11 cellular contexts compared by ENCODE assay signal in genomic region chr11:64800633-64801464, GRCh38. TPM values are rescaled to one million over a fixed set of nuclear protein-coding genes. Genes with fewer than 3 reads are reported as not detected.
DNase-seq lines count a peak whose midpoint lies in the region; ATAC-seq and TF ChIP-seq lines count a peak whose summit lies in the region.
"Had no signal": no experiment of that assay in that cellular context is flagged by ENCODE, and none has a peak within 500 bp of the region (broad histone marks: within the 10 kb centered on the region; RNA-seq: fewer than 3 reads in every experiment).

No MANE protein-coding gene starts in this region.

- H3K4me1 ChIP-seq in right cardiac atrium (ENCODE audit: control insufficient read depth, insufficient read depth, low read length), result peaks cover 3% of the 10 kb centered on the region

- peaks cover 30% of the 10 kb centered on the region for H3K4me1 Mint-ChIP-seq in activated CD8-positive, alpha-beta T cell treated with anti-CD3 and anti-CD28 coated beads for 36 hours (ENCODE audit: low read depth)
- peaks cover 40 to 67% (median 53%) of the 10 kb centered on the region in 3 donors for H3K4me1 Mint-ChIP-seq in naive B cell
- peaks cover 11% of the 10 kb centered on the region for H3K4me1 Mint-ChIP-seq in WTC11

- H3K4me3 ChIP-seq in right cardiac atrium (ENCODE audit: low read length), result no peak overlapping the region

- no peak for TF ChIP-seq CTCF in activated CD8-positive, alpha-beta T cell treated with anti-CD3 and anti-CD28 coated beads for 36 hours (IDR thresholded peaks at IDR 0.05)
- TF ChIP-seq CTCF in WTC11 (IDR thresholded peaks at IDR 0.05), result no peak

- no peaks in the 10 kb centered on the region for H3K9me3 ChIP-seq in right cardiac atrium (ENCODE audit: control insufficient read depth, low read length)

- DNase-seq in right cardiac atrium (peak in 2 of 3 donors; percentile 52 to 61), cardiac septum (ENCODE audit: low spot score) (no peak), naive B cell (peak; percentile 42), WTC11 (ENCODE audit: low spot score) (no peak), NCI-H187 (lab: John Stamatoyannopoulos, UW) (no peak)
- no peak for DNase-seq in activated CD8-positive, alpha-beta T cell treated with anti-CD3 and anti-CD28 coated beads for 36 hours
- DNase-seq: COR-L47, NCI-H446 treated with DMSO at 0.1 percent for 48 hours had no signal

- H3K36me3 Mint-ChIP-seq in activated CD8-positive, alpha-beta T cell treated with anti-CD3 and anti-CD28 coated beads for 36 hours (ENCODE audit: low read depth), result peaks cover 15% of the 10 kb centered on the region
- peaks cover 4 to 8% of the 10 kb centered on the region in 2 donors for H3K36me3 Mint-ChIP-seq in naive B cell
- 0 out of 2 replicates have a peak, but pooled peaks cover 4% of the 10 kb centered on the region for H3K36me3 Mint-ChIP-seq in WTC11

- intact Hi-C loops in right cardiac atrium (cut with DNase I), result no loop called here
- intact Hi-C loops in cardiac septum (cut with DNase I), result no loop called here
- intact Hi-C loops in activated CD8-positive, alpha-beta T cell treated with anti-CD3 and anti-CD28 coated beads for 36 hours (cut with micrococcal nuclease), result no loop called here

- POLR2A ChIA-PET in activated CD8-positive, alpha-beta T cell treated with anti-CD3 and anti-CD28 coated beads for 36 hours (lab: Charles Lee), result interaction anchor here (1.8 to 2.6 kb wide), 3 partner anchors 14 to 26 kb away, joined by 6 to 8 read pairs (median 7); no protein-coding TSS in a partner anchor
- POLR2A ChIA-PET in WTC11 (lab: Charles Lee), result no interaction called here

- CTCF ChIA-PET in activated CD8-positive, alpha-beta T cell treated with anti-CD3 and anti-CD28 coated beads for 36 hours (lab: Charles Lee), result interaction anchor here (3.1 to 4.5 kb wide), 2 partner anchors 13 to 15 kb away, joined by 10 to 17 read pairs; no protein-coding TSS in a partner anchor
- CTCF ChIA-PET in WTC11 (lab: Charles Lee), result interaction anchor here (0.6 to 2.5 kb wide), 5 partner anchors 14 to 474 kb away, joined by 3 to 13 read pairs (median 4); partner anchors contain the start of gene SF1

- H3K27me3 ChIP-seq in right cardiac atrium (ENCODE audit: control insufficient read depth, insufficient read depth), result no peaks in the 10 kb centered on the region

- no peak for ATAC-seq in right cardiac atrium
- no peak for ATAC-seq in activated CD8-positive, alpha-beta T cell treated with anti-CD3 and anti-CD28 coated beads for 36 hours
- ATAC-seq in naive B cell (ENCODE audit: low read depth in 2 of 2), result peak in 1 of 2 donors; percentile 15
- no peak for ATAC-seq in WTC11
- no peak for ATAC-seq in GM21423 (IDR thresholded peaks at IDR 0.05; ENCODE audit: unreplicated experiment)
- no peak for ATAC-seq in GM21390 (IDR thresholded peaks at IDR 0.05; ENCODE audit: unreplicated experiment)
- ATAC-seq: SK-N-SH treated with all-trans-retinoic acid at 6 μM for 48 hours had no signal

- H3K9me3 Mint-ChIP-seq in activated CD8-positive, alpha-beta T cell treated with anti-CD3 and anti-CD28 coated beads for 36 hours, result no peaks in the 10 kb centered on the region
- H3K9me3 Mint-ChIP-seq in naive B cell (no peaks in the 10 kb centered on the region), WTC11 (no peaks in the 10 kb centered on the region)

- peak overlapping the region; percentile 37 for H3K4me3 Mint-ChIP-seq in activated CD8-positive, alpha-beta T cell treated with anti-CD3 and anti-CD28 coated beads for 36 hours
- peak overlapping the region; percentile 78 to 90 (median 88) for H3K4me3 Mint-ChIP-seq in naive B cell
- H3K4me3 Mint-ChIP-seq in WTC11, result no peak overlapping the region

- H3K27ac Mint-ChIP-seq in activated CD8-positive, alpha-beta T cell treated with anti-CD3 and anti-CD28 coated beads for 36 hours, result peak overlapping the region; percentile 83
- H3K27ac Mint-ChIP-seq in naive B cell (peak overlapping the region; percentile 63 to 97 (median 92)), WTC11 (no peak overlapping the region)

- 72% methylated on average over 25 of the region's 25 CpGs for WGBS in right cardiac atrium

- no peaks in the 10 kb centered on the region for H3K27me3 Mint-ChIP-seq in activated CD8-positive, alpha-beta T cell treated with anti-CD3 and anti-CD28 coated beads for 36 hours
- H3K27me3 Mint-ChIP-seq in naive B cell (no peaks in the 10 kb centered on the region), WTC11 (ENCODE audit: low read depth) (no peaks in the 10 kb centered on the region)

- no peak overlapping the region for H3K27ac ChIP-seq in right cardiac atrium (ENCODE audit: low read length)

TF ChIP-seq in WTC11, 78 proteins besides CTCF, POLR2A, EP300 and RAD21:
- TF ChIP-seq JAZF1 (CRISPR knock-in tag; IDR thresholded peaks at IDR 0.05) (no peak), MAX (CRISPR knock-in tag; IDR thresholded peaks at IDR 0.05) (no peak), NR2C2 (CRISPR knock-in tag; IDR thresholded peaks at IDR 0.05) (no peak), IRF2 (CRISPR knock-in tag; IDR thresholded peaks at IDR 0.05; ENCODE audit: borderline replicate concordance, low read depth) (no peak), HMGA2 (CRISPR knock-in tag; IDR thresholded peaks at IDR 0.05) (no peak), MXD4 (CRISPR knock-in tag; IDR thresholded peaks at IDR 0.05; ENCODE audit: borderline replicate concordance) (no peak), ZBTB43 (CRISPR knock-in tag; IDR thresholded peaks at IDR 0.05) (no peak), NFE2L1 (CRISPR knock-in tag; IDR thresholded peaks at IDR 0.05) (no peak)

RNA-seq across cellular contexts. Expression of gene MAP4K2, which starts 2.2 kb away (rescaled TPM):
- total RNA-seq in right cardiac atrium (10 to 100 TPM in 3 of 4 donors, 1 to 10 TPM in 1; 8.7 to 11.7 (median 11.0) TPM), cardiac septum (6.7 TPM), WTC11 (2021) (24.5 to 31.6 TPM (median 28.3 TPM) in 3 replicates)
- polyA plus RNA-seq in right cardiac atrium (11.0 TPM), naive B cell (ENCODE audit: low read depth in 6 of 6) (10 to 100 TPM; 29.8 to 65.0 (median 39.7) TPM)
- 10 to 100 TPM; 56.4 to 58.0 TPM for total RNA-seq in activated CD8-positive, alpha-beta T cell treated with anti-CD3 and anti-CD28 coated beads for 36 hours

RNA-seq across cellular contexts. Expression of gene MEN1, which starts 9.5 kb away (rescaled TPM):
- total RNA-seq in right cardiac atrium (10 to 100 TPM in 2 of 4 donors, 1 to 10 TPM in 2; 9.6 to 11.7 (median 10.1) TPM), cardiac septum (8.6 TPM), WTC11 (2021) (47.1 to 53.3 TPM (median 51.2 TPM) in 3 replicates)
- polyA plus RNA-seq in right cardiac atrium (10.1 TPM), naive B cell (ENCODE audit: low read depth in 6 of 6) (10 to 100 TPM; 12.3 to 49.5 (median 27.4) TPM)
- total RNA-seq in activated CD8-positive, alpha-beta T cell treated with anti-CD3 and anti-CD28 coated beads for 36 hours, result 10 to 100 TPM; 25.8 to 29.0 TPM

RNA-seq across cellular contexts. Expression of gene SF1, which starts 22.5 kb away (rescaled TPM):
- 100 to 1,000 TPM; 188 to 203 (median 197) TPM for total RNA-seq in right cardiac atrium
- polyA plus RNA-seq in right cardiac atrium, result 72.8 TPM
- total RNA-seq in cardiac septum, result 175 TPM
- total RNA-seq in activated CD8-positive, alpha-beta T cell treated with anti-CD3 and anti-CD28 coated beads for 36 hours, result 100 to 1,000 TPM; 325 to 342 TPM
- polyA plus RNA-seq in naive B cell (ENCODE audit: low read depth in 6 of 6), result 100 to 1,000 TPM in 4 of 6 donors, 10 to 100 TPM in 2; 68.6 to 242 (median 132) TPM
- total RNA-seq in WTC11 (2021), result 285 to 314 TPM (median 300 TPM) in 3 replicates

RNA-seq across cellular contexts. Expression of gene PYGM, which starts 41.1 kb away (rescaled TPM):
- total RNA-seq in right cardiac atrium (10 to 100 TPM; 38.5 to 71.5 (median 57.9) TPM), cardiac septum (42.5 TPM), WTC11 (2021) (6.6 to 8.7 TPM (median 8.2 TPM) in 3 replicates)
- polyA plus RNA-seq in right cardiac atrium (50.2 TPM), naive B cell (ENCODE audit: low read depth in 6 of 6) (1 to 10 TPM in 5 of 6 donors, not detected in 1; 2.1 to 4.9 (median 2.2) TPM)
- total RNA-seq in activated CD8-positive, alpha-beta T cell treated with anti-CD3 and anti-CD28 coated beads for 36 hours, result 1 to 10 TPM; 1.2 to 3.3 TPM

RNA-seq across cellular contexts. Expression of gene CDC42BPG, which starts 43.6 kb away (rescaled TPM):
- total RNA-seq in right cardiac atrium (1 to 10 TPM in 1 of 4 donors, under 1 TPM in 3; 0.39 to 2.3 (median 0.78) TPM), cardiac septum (1.2 TPM), WTC11 (2021) (14.9 to 21.6 TPM (median 17.3 TPM) in 3 replicates)
- polyA plus RNA-seq in right cardiac atrium (0.36 TPM), naive B cell (ENCODE audit: low read depth in 6 of 6) (under 1 TPM in 4 of 6 donors, not detected in 2; 0.17 to 0.57 (median 0.33) TPM)
- total RNA-seq in activated CD8-positive, alpha-beta T cell treated with anti-CD3 and anti-CD28 coated beads for 36 hours, result under 1 TPM; 0.31 to 0.61 TPM

Comparison
In these comparisons a context has a peak if more than half of its experiments do, and no peak if none do; other contexts are left out.
1. DNase-seq: peak in right cardiac atrium (2 of 3) and naive B cell (single experiment); none in cardiac septum (single experiment), activated CD8-positive, alpha-beta T cell treated with anti-CD3 and anti-CD28 coated beads for 36 hours (single experiment), WTC11 (single experiment) and NCI-H187 (0 of 2).